In genomic region chr10:110210663-110211454, GRCh38 we compare ENCODE assay signal across 8 cellular contexts. TPM values are rescaled to one million over a fixed set of nuclear protein-coding genes. Genes with fewer than 3 reads are reported as not detected.
DNase-seq lines count a peak whose midpoint lies in the region; ATAC-seq, FAIRE-seq and TF ChIP-seq lines count a peak whose summit lies in the region.

No MANE protein-coding gene starts in this region.

- peaks cover 4% of the 10 kb centered on the region for H3K27me3 Mint-ChIP-seq in mesothelial cell of epicardium (ENCODE audit: low read depth)

- peak overlapping the region; percentile 74 for H4K5ac ChIP-seq in IMR-90 (ENCODE audit: low read depth, low read length)

- CTCF ChIA-PET in IMR-90 (lab: Yijun Ruan, JAX): interaction anchor here (0.7 to 1.7 kb wide), 5 partner anchors 9 to 327 kb away, joined by 3 to 6 read pairs (median 4); no protein-coding TSS in a partner anchor
- CTCF ChIA-PET in OCI-LY7 (lab: Charles Lee; ENCODE audit: unreplicated experiment): interaction anchor here (0.6 kb wide), 1 partner anchor 58 kb away, joined by 3 read pairs; no protein-coding TSS in a partner anchor

- peak overlapping the region; percentile 88 for H3K27ac ChIP-seq in IMR-90 (ENCODE audit: insufficient read depth, low read length)
- peak overlapping the region; percentile 56 for H3K27ac ChIP-seq in OCI-LY7 (ENCODE audit: low read depth, low read length, poor library complexity, severe bottlenecking)

- H2BK20ac ChIP-seq in IMR-90 (ENCODE audit: low read depth, low read length): peak overlapping the region; percentile 73; the same call in 1 of the 2 replicates

- H4K20me1 ChIP-seq in IMR-90 (ENCODE audit: insufficient read depth, low read length) (no peaks in the 10 kb centered on the region; the same call in 1 of the 2 replicates), OCI-LY7 (ENCODE audit: insufficient read depth, low read length) (no peaks in the 10 kb centered on the region)

- in situ Hi-C loops in IMR-90 (cut with MboI; ENCODE audit: low sequenced_read_pairs): no loop called here

- H2AFZ ChIP-seq in IMR-90 (replicated peaks; ENCODE audit: low read length, poor library complexity): peak overlapping the region; percentile 88
- H2AFZ ChIP-seq in OCI-LY7 (ENCODE audit: low read length): peak overlapping the region; percentile 90

- 0 out of 2 replicates have a peak overlapping the region, but pooled peaks have one; percentile 12 for H2AK5ac ChIP-seq in IMR-90 (ENCODE audit: low read depth, low read length)

- no peak for FAIRE-seq in D721Med (lab: Jason Lieb, UNC)

- H3K79me2 ChIP-seq in OCI-LY7 (ENCODE audit: insufficient read depth, low read depth, low read length): no peaks in the 10 kb centered on the region; the same call in 1 of the 2 replicates

- ATAC-seq in GM21576 (IDR thresholded peaks at IDR 0.05; ENCODE audit: unreplicated experiment) (peak; percentile 62), IMR-90 (ENCODE audit: low read depth) (peak; percentile 83)

- H2BK15ac ChIP-seq in IMR-90 (ENCODE audit: low read depth, low read length): peak overlapping the region; percentile 60; the same call in 2 of the 3 replicates

- POLR2A ChIA-PET in IMR-90 (lab: Charles Lee; ENCODE audit: unreplicated experiment): no interaction called here
- POLR2A ChIA-PET in OCI-LY7 (lab: Charles Lee): interaction anchor here (0.6 to 4.8 kb wide), 22 partner anchors 8 to 657 kb away, joined by 3 to 53 read pairs (median 4); partner anchors contain the start of gene SMNDC1

- H3K4me1 ChIP-seq in IMR-90 (ENCODE audit: control insufficient read depth, insufficient read depth, low read length): peaks cover 10% of the 10 kb centered on the region
- H3K4me1 ChIP-seq in OCI-LY7 (ENCODE audit: insufficient read depth, low read length, poor library complexity, severe bottlenecking): peaks cover 54% of the 10 kb centered on the region

- no TSS peak for BruUV-seq in IMR-90 (replicated peaks; lab: Mats Ljungman, UMichigan)
- no TSS peak for BruUV-seq in OCI-LY7 (replicated peaks; lab: Mats Ljungman, UMichigan)

- peak overlapping the region; percentile 73 for H3K23ac ChIP-seq in IMR-90 (ENCODE audit: low read depth, low read length)

- H3K4me2 ChIP-seq in IMR-90 (ENCODE audit: low read depth, low read length): peak overlapping the region; percentile 94
- peak overlapping the region; percentile 89 for H3K4me2 ChIP-seq in OCI-LY7 (ENCODE audit: low read length)

- no peaks in the 10 kb centered on the region for H3K27me3 ChIP-seq in IMR-90 (ENCODE audit: control insufficient read depth, insufficient read depth, low read length)

- no peaks in the 10 kb centered on the region for H3K9me1 ChIP-seq in IMR-90 (ENCODE audit: insufficient read depth, low read length)

- H2AK9ac ChIP-seq in IMR-90 (replicated peaks; ENCODE audit: low read depth, low read length, poor library complexity): peak overlapping the region; percentile 96

- peak overlapping the region; percentile 36; the same call in 1 of the 2 replicates for H3K56ac ChIP-seq in IMR-90 (ENCODE audit: extremely low read depth, insufficient read depth, low read length)

- no peaks in the 10 kb centered on the region for H3K9me2 ChIP-seq in OCI-LY7 (ENCODE audit: insufficient read depth, low read length)

- H2BK5ac ChIP-seq in IMR-90 (ENCODE audit: low read depth, low read length, poor library complexity, severe bottlenecking): peak overlapping the region; percentile 86

- H3K79me1 ChIP-seq in IMR-90 (ENCODE audit: low read depth in 1 of 2, low read length in 2 of 2): peaks cover 2 to 12% of the 10 kb centered on the region in 2 experiments; a peak in 2 of 4 replicates

- no peak for TF ChIP-seq POLR2A in IMR-90 (IDR thresholded peaks at IDR 0.05; ENCODE audit: low read depth, low read length)

- 0% methylated on average over 25 of the region's 60 CpGs; no CpG with 5 or more reads in 1 of the 2 experiments for WGBS in IMR-90 (ENCODE audit: extremely low coverage in 2 of 2, insufficient read length in 1 of 2), 2 experiments

- H3K27ac Mint-ChIP-seq in mesothelial cell of epicardium: peak overlapping the region; percentile 98

- H3K9me3 Mint-ChIP-seq in mesothelial cell of epicardium: no peaks in the 10 kb centered on the region

- peak overlapping the region; percentile 75 for H3K4ac ChIP-seq in IMR-90 (ENCODE audit: low read depth, low read length)

- intact Hi-C loops in IMR-90 (cut with micrococcal nuclease) (no loop called here), OCI-LY7 (cut with micrococcal nuclease; ENCODE audit: unreplicated experiment) (loop anchor here (2.0 to 10.0 kb wide), 3 partner anchors 204 to 714 kb away; partner anchors contain the start of genes ADD3 and SMC3)

- dilution Hi-C loops in IMR-90 (cut with HindIII; ENCODE audit: low sequenced_read_pairs, unreplicated experiment): no loop called here

- H3K18ac ChIP-seq in IMR-90 (ENCODE audit: low read depth, low read length): peak overlapping the region; percentile 45

- peak overlapping the region; percentile 92 for H3K4me3 Mint-ChIP-seq in mesothelial cell of epicardium

- TF ChIP-seq RAD21 in IMR-90 (IDR thresholded peaks at IDR 0.05; ENCODE audit: low read length): no peak

- H4K91ac ChIP-seq in IMR-90 (ENCODE audit: insufficient read depth, low read depth, low read length): peak overlapping the region; percentile 63; the same call in 1 of the 2 replicates

- peak overlapping the region; percentile 92 for H3K9ac ChIP-seq in IMR-90 (ENCODE audit: low read depth, low read length)

- peak overlapping the region; percentile 71 for H3K4me3 ChIP-seq in IMR-90 (ENCODE audit: insufficient read depth, low read depth, low read length)
- H3K4me3 ChIP-seq in OCI-LY7 (ENCODE audit: low read depth, low read length, poor library complexity, severe bottlenecking): peak overlapping the region; percentile 79

- H3K36me3 ChIP-seq in IMR-90 (ENCODE audit: control insufficient read depth, insufficient read depth, low read length) (no peaks in the 10 kb centered on the region), OCI-LY7 (ENCODE audit: insufficient read depth, low read length) (no peaks in the 10 kb centered on the region)

- peaks cover 11% of the 10 kb centered on the region for H3K4me1 Mint-ChIP-seq in mesothelial cell of epicardium

- peak overlapping the region in 1 of 2 experiments; percentile 73; a peak in 3 of 4 replicates for H4K8ac ChIP-seq in IMR-90 (ENCODE audit: low read depth in 2 of 2, low read length in 2 of 2)

- DNase-seq in D721Med (ENCODE audit: insufficient read length, low spot score) (peak; percentile 75), IMR-90 (peak; percentile 98), OCI-LY7 (ENCODE audit: low spot score) (peak; percentile 97), activated T-cell treated with anti-CD3 and anti-CD28 coated beads for 24 hours (ENCODE audit: low read depth) (peak; percentile 90), epidermal melanocyte (ENCODE audit: insufficient read length, low spot score) (peak; percentile 100), mesothelial cell of epicardium (ENCODE audit: low spot score in 2 of 2, unreplicated experiment in 2 of 2) (peak; percentile 92 to 99)
- DNase-seq in stimulated activated CD8-positive, alpha-beta memory T cell treated with anti-CD3 and anti-CD28 coated beads, Interleukin-15, amount 100 ng/mL, for 24 hours (ENCODE audit: low read depth): peak; percentile 81

- H2BK120ac ChIP-seq in IMR-90 (ENCODE audit: low read depth, low read length): peak overlapping the region; percentile 58; the same call in 1 of the 2 replicates

- no peaks in the 10 kb centered on the region for H3K9me3 ChIP-seq in IMR-90 (ENCODE audit: control insufficient read depth, insufficient read depth, low read length)
- H3K9me3 ChIP-seq in OCI-LY7 (ENCODE audit: low read length): no peaks in the 10 kb centered on the region

- H3K36me3 Mint-ChIP-seq in mesothelial cell of epicardium: peaks cover 1% of the 10 kb centered on the region

- TF ChIP-seq CTCF in D721Med (IDR thresholded peaks at IDR 0.05; ENCODE audit: insufficient read depth, missing control alignments): no peak
- no peak for TF ChIP-seq CTCF in IMR-90 (conservative IDR thresholded peaks at IDR 0.05; ENCODE audit: low read depth, low read length)
- TF ChIP-seq CTCF in OCI-LY7 (conservative IDR thresholded peaks at IDR 0.05; ENCODE audit: low read length): peak; percentile 21; the same call in 1 of the 2 replicates
- TF ChIP-seq CTCF in mesothelial cell of epicardium (IDR thresholded peaks at IDR 0.05; ENCODE audit: unreplicated experiment): no peak

- peak overlapping the region; percentile 74 for H3K14ac ChIP-seq in IMR-90 (replicated peaks; ENCODE audit: low read depth, low read length)

TF ChIP-seq in IMR-90, 13 proteins besides CTCF, POLR2A, EP300 and RAD21 (continues in another document):
- TF ChIP-seq CHD1 (IDR thresholded peaks at IDR 0.05; ENCODE audit: low read depth, low read length) (no peak; the same call in 1 of the 2 replicates), RCOR1 (IDR thresholded peaks at IDR 0.05; ENCODE audit: insufficient replicate concordance, low read length) (peak; percentile 8), CEBPB (IDR thresholded peaks at IDR 0.05; ENCODE audit: low read depth, low read length) (peak; percentile 32; the same call in 1 of the 2 replicates), BHLHE40 (IDR thresholded peaks at IDR 0.05; ENCODE audit: low read depth, low read length) (peak; percentile 30; the same call in 1 of the 2 replicates), SMC3 (IDR thresholded peaks at IDR 0.05; ENCODE audit: low read depth, low read length) (no peak), MXI1 (IDR thresholded peaks at IDR 0.05; ENCODE audit: borderline replicate concordance, low read depth, low read length) (peak; percentile 98), USF2 (IDR thresholded peaks at IDR 0.05; ENCODE audit: low read depth, low read length) (peak; percentile 14; the same call in 1 of the 2 replicates), FOS (IDR thresholded peaks at IDR 0.05; ENCODE audit: low read depth, low read length) (peak; percentile 18; the same call in 1 of the 2 replicates), MAFK (IDR thresholded peaks at IDR 0.05; ENCODE audit: low read depth, low read length) (no peak), MAZ (IDR thresholded peaks at IDR 0.05; ENCODE audit: borderline replicate concordance, low read depth, low read length) (peak; percentile 89), RFX5 (IDR thresholded peaks at IDR 0.05; ENCODE audit: low read depth, low read length) (peak; percentile 100)

RNA-seq across cellular contexts. Expression of gene MXI1, which starts 3.5 kb away (rescaled TPM):
- total RNA-seq in IMR-90 (2012; rRNA removed): 7.5 and 11.8 TPM in 2 replicates
- 4.5 and 7.2 TPM in 2 replicates for polyA plus RNA-seq in IMR-90 (2012; rRNA removed)
- polyA plus RNA-seq in IMR-90 (2012; cell fraction: cytosol; rRNA removed): 0.90 and 3.1 TPM in 2 replicates
- polyA plus RNA-seq in IMR-90 (2012; cell fraction: nucleus; rRNA removed; ENCODE audit: low replicate concordance): 1.8 and 11.5 TPM in 2 replicates
- 8.4 and 11.7 TPM in 2 replicates for total RNA-seq in OCI-LY7 (2014; rRNA removed; shearing (Covaris generic))
- total RNA-seq in OCI-LY7 (2022): 18.1 and 22.3 TPM in 2 replicates
- total RNA-seq in mesothelial cell of epicardium: 28.3 to 32.7 TPM (median 30.6 TPM) in 3 replicates

Comparison
In these comparisons a context has a peak if more than half of its experiments do, and no peak if none do; other contexts are left out.
1. Peak in every context shown above with its lines: DNase-seq, ATAC-seq, H3K4me3 ChIP-seq and H3K27ac ChIP-seq.